ENCODE assay signal across 9 cellular contexts in genomic region chr3:105353485-105354161, GRCh38. TPM values are rescaled to one million over a fixed set of nuclear protein-coding genes. Genes with fewer than 3 reads are reported as not detected.
DNase-seq lines count a peak whose midpoint lies in the region; ATAC-seq and TF ChIP-seq lines count a peak whose summit lies in the region.
"Had no signal": no experiment of that assay in that cellular context is flagged by ENCODE, and none has a peak within 500 bp of the region (broad histone marks: within the 10 kb centered on the region; RNA-seq: fewer than 3 reads in every experiment).

No MANE protein-coding gene starts in this region.

- peak overlapping the region in 1 of 3 donors; percentile 47 for H3K9ac ChIP-seq in skeletal muscle tissue (ENCODE audit: low read depth in 1 of 3, low read length in 3 of 3)
- H3K9ac ChIP-seq: BLaER1 had no signal

- intact Hi-C loops in activated CD8-positive, alpha-beta T cell treated with anti-CD3 and anti-CD28 coated beads for 36 hours (cut with micrococcal nuclease) = no loop called here
- intact Hi-C loops in activated B cell treated with CpG ODN at 0.5 μM for 24 hours (cut with micrococcal nuclease) = no loop called here

- peaks cover 6 to 18% (median 15%) of the 10 kb centered on the region in 3 donors for H3K27me3 ChIP-seq in skeletal muscle tissue (ENCODE audit: control insufficient read depth in 3 of 3, insufficient read depth in 3 of 3, low read length in 3 of 3)
- H3K27me3 ChIP-seq: BLaER1 had no signal

- H3K27me3 Mint-ChIP-seq in activated CD8-positive, alpha-beta T cell treated with anti-CD3 and anti-CD28 coated beads for 36 hours = peaks cover 45% of the 10 kb centered on the region
- peaks cover 45% of the 10 kb centered on the region for H3K27me3 Mint-ChIP-seq in activated CD8-positive, alpha-beta T cell treated with anti-CD3 and anti-CD28 coated beads, Interleukin-2, amount 10 ng/mL, durations not matched to agents 7 days and 5 days (ENCODE audit: low read depth)
- peaks cover 22% of the 10 kb centered on the region for H3K27me3 Mint-ChIP-seq in activated B cell treated with CpG ODN at 0.5 μM for 24 hours

- H3K9me3 Mint-ChIP-seq in activated CD8-positive, alpha-beta T cell treated with anti-CD3 and anti-CD28 coated beads for 36 hours = no peaks in the 10 kb centered on the region
- H3K9me3 Mint-ChIP-seq in activated CD8-positive, alpha-beta T cell treated with anti-CD3 and anti-CD28 coated beads, Interleukin-2, amount 10 ng/mL, durations not matched to agents 7 days and 5 days (ENCODE audit: insufficient read depth) = no peaks in the 10 kb centered on the region
- no peaks in the 10 kb centered on the region for H3K9me3 Mint-ChIP-seq in activated B cell treated with CpG ODN at 0.5 μM for 24 hours

- TF ChIP-seq CTCF in activated CD8-positive, alpha-beta T cell treated with anti-CD3 and anti-CD28 coated beads for 36 hours (IDR thresholded peaks at IDR 0.05) = no peak
- no peak for TF ChIP-seq CTCF in activated B cell treated with CpG ODN at 0.5 μM for 24 hours (IDR thresholded peaks at IDR 0.05)

- no peak for ATAC-seq in activated CD8-positive, alpha-beta T cell treated with anti-CD3 and anti-CD28 coated beads for 36 hours
- ATAC-seq in activated CD8-positive, alpha-beta T cell treated with anti-CD3 and anti-CD28 coated beads, Interleukin-2, amount 10 ng/mL, durations not matched to agents 7 days and 5 days = no peak
- peak; percentile 21 for ATAC-seq in activated B cell treated with CpG ODN at 0.5 μM for 24 hours (ENCODE audit: low read depth)
- no peak for ATAC-seq in GM18873 (IDR thresholded peaks at IDR 0.05; ENCODE audit: low FRiP score, unreplicated experiment)

- H3K27ac ChIP-seq in skeletal muscle tissue (ENCODE audit: low read depth, low read length) = no peak overlapping the region
- H3K27ac ChIP-seq: BLaER1 had no signal

- H3K4me3 Mint-ChIP-seq in activated CD8-positive, alpha-beta T cell treated with anti-CD3 and anti-CD28 coated beads for 36 hours = peak overlapping the region; percentile 35
- no peak overlapping the region for H3K4me3 Mint-ChIP-seq in activated CD8-positive, alpha-beta T cell treated with anti-CD3 and anti-CD28 coated beads, Interleukin-2, amount 10 ng/mL, durations not matched to agents 7 days and 5 days
- H3K4me3 Mint-ChIP-seq in activated B cell treated with CpG ODN at 0.5 μM for 24 hours = peak overlapping the region; percentile 78

- CTCF ChIA-PET in activated CD8-positive, alpha-beta T cell treated with anti-CD3 and anti-CD28 coated beads for 36 hours (lab: Charles Lee) = no interaction called here
- CTCF ChIA-PET in activated CD8-positive, alpha-beta T cell treated with anti-CD3 and anti-CD28 coated beads, Interleukin-2, amount 10 ng/mL, durations not matched to agents 7 days and 5 days (lab: Charles Lee) = no interaction called here
- CTCF ChIA-PET in activated B cell treated with CpG ODN at 0.5 μM for 24 hours (lab: Charles Lee) = no interaction called here

- H3K4me3 ChIP-seq in skeletal muscle tissue (ENCODE audit: low read length in 3 of 3) = peak overlapping the region; percentile 31 to 46 (median 34)
- H3K4me3 ChIP-seq: BLaER1 had no signal

- no peaks in the 10 kb centered on the region for H3K4me1 ChIP-seq in skeletal muscle tissue (ENCODE audit: control insufficient read depth in 3 of 3, insufficient read depth in 3 of 3, low read length in 3 of 3)
- H3K4me1 ChIP-seq: BLaER1 had no signal

- no peaks in the 10 kb centered on the region for H3K36me3 Mint-ChIP-seq in activated CD8-positive, alpha-beta T cell treated with anti-CD3 and anti-CD28 coated beads for 36 hours (ENCODE audit: low read depth)
- no peaks in the 10 kb centered on the region for H3K36me3 Mint-ChIP-seq in activated CD8-positive, alpha-beta T cell treated with anti-CD3 and anti-CD28 coated beads, Interleukin-2, amount 10 ng/mL, durations not matched to agents 7 days and 5 days (ENCODE audit: low read depth)
- no peaks in the 10 kb centered on the region for H3K36me3 Mint-ChIP-seq in activated B cell treated with CpG ODN at 0.5 μM for 24 hours (ENCODE audit: low read depth)

- H3K9me3 ChIP-seq in skeletal muscle tissue (ENCODE audit: control insufficient read depth in 3 of 3, low read length in 3 of 3) = no peaks in the 10 kb centered on the region

- DNase-seq in activated CD8-positive, alpha-beta T cell treated with anti-CD3 and anti-CD28 coated beads for 36 hours = no peak
- DNase-seq in activated CD8-positive, alpha-beta T cell treated with anti-CD3 and anti-CD28 coated beads, Interleukin-2, amount 10 ng/mL, durations not matched to agents 7 days and 5 days = no peak
- DNase-seq in activated B cell treated with CpG ODN at 0.5 μM for 24 hours (no peak), hypothalamus (lab: John Stamatoyannopoulos, UW) (peak in 39 of 51 donors; percentile 1 to 78 (median 20)), AG08395 (ENCODE audit: low spot score) (no peak), activated gamma-delta T cell treated with Interleukin-2 at 50 U/mL for 16 hours (no peak)

- no peaks in the 10 kb centered on the region for H3K36me3 ChIP-seq in skeletal muscle tissue (ENCODE audit: control insufficient read depth in 3 of 3, insufficient read depth in 3 of 3, low read length in 3 of 3)
- H3K36me3 ChIP-seq: BLaER1 had no signal

- POLR2A ChIA-PET in activated CD8-positive, alpha-beta T cell treated with anti-CD3 and anti-CD28 coated beads for 36 hours (lab: Charles Lee) = no interaction called here
- POLR2A ChIA-PET in activated CD8-positive, alpha-beta T cell treated with anti-CD3 and anti-CD28 coated beads, Interleukin-2, amount 10 ng/mL, durations not matched to agents 7 days and 5 days (lab: Charles Lee) = no interaction called here
- POLR2A ChIA-PET in activated B cell treated with CpG ODN at 0.5 μM for 24 hours (lab: Charles Lee) = no interaction called here

- no peak overlapping the region for H3K27ac Mint-ChIP-seq in activated CD8-positive, alpha-beta T cell treated with anti-CD3 and anti-CD28 coated beads for 36 hours
- no peak overlapping the region for H3K27ac Mint-ChIP-seq in activated CD8-positive, alpha-beta T cell treated with anti-CD3 and anti-CD28 coated beads, Interleukin-2, amount 10 ng/mL, durations not matched to agents 7 days and 5 days
- H3K27ac Mint-ChIP-seq in activated B cell treated with CpG ODN at 0.5 μM for 24 hours = peak overlapping the region; percentile 3

- peaks cover 15% of the 10 kb centered on the region for H3K4me1 Mint-ChIP-seq in activated CD8-positive, alpha-beta T cell treated with anti-CD3 and anti-CD28 coated beads for 36 hours (ENCODE audit: low read depth)
- peaks cover 7% of the 10 kb centered on the region for H3K4me1 Mint-ChIP-seq in activated CD8-positive, alpha-beta T cell treated with anti-CD3 and anti-CD28 coated beads, Interleukin-2, amount 10 ng/mL, durations not matched to agents 7 days and 5 days (ENCODE audit: low read depth)
- H3K4me1 Mint-ChIP-seq in activated B cell treated with CpG ODN at 0.5 μM for 24 hours = peaks cover 24% of the 10 kb centered on the region

RNA-seq across cellular contexts. Expression of gene ALCAM, which starts 13.1 kb away (rescaled TPM):
- 10 to 100 TPM; 13.9 to 14.5 TPM for total RNA-seq in activated CD8-positive, alpha-beta T cell treated with anti-CD3 and anti-CD28 coated beads for 36 hours
- total RNA-seq in activated CD8-positive, alpha-beta T cell treated with anti-CD3 and anti-CD28 coated beads, Interleukin-2, amount 10 ng/mL, durations not matched to agents 7 days and 5 days = 1 to 10 TPM; 5.1 to 5.4 TPM
- 27.6 and 28.5 TPM in 2 replicates for total RNA-seq in activated B cell treated with CpG ODN at 0.5 μM for 24 hours
- 7.8 TPM for total RNA-seq in skeletal muscle tissue

Comparison
In these comparisons a context has a peak if more than half of its experiments do, and no peak if none do; other contexts are left out.
1. DNase-seq: peak in hypothalamus (39 of 51); none in activated CD8-positive, alpha-beta T cell treated with anti-CD3 and anti-CD28 coated beads for 36 hours (single experiment), activated CD8-positive, alpha-beta T cell treated with anti-CD3 and anti-CD28 coated beads, Interleukin-2, amount 10 ng/mL, durations not matched to agents 7 days and 5 days (single experiment), activated B cell treated with CpG ODN at 0.5 μM for 24 hours (single experiment), AG08395 (single experiment) and activated gamma-delta T cell treated with Interleukin-2 at 50 U/mL for 16 hours (single experiment).